1 cellular context compared by ENCODE assay signal in genomic region chr21:32543056-32543455, GRCh38. TPM values are rescaled to one million over a fixed set of nuclear protein-coding genes. Genes with fewer than 3 reads are reported as not detected.
"Had no signal": no experiment of that assay in that cellular context is flagged by ENCODE, and none has a peak within 500 bp of the region (broad histone marks: within the 10 kb centered on the region; RNA-seq: fewer than 3 reads in every experiment).

No MANE protein-coding gene starts in this region.

RNA-seq across cellular contexts. Expression of gene TCP10L, which starts 42.3 kb away (rescaled TPM):
- total RNA-seq: G401 had no signal
